Comparison of ENCODE assay signal across 23 cellular contexts in the genomic region with DNA sequence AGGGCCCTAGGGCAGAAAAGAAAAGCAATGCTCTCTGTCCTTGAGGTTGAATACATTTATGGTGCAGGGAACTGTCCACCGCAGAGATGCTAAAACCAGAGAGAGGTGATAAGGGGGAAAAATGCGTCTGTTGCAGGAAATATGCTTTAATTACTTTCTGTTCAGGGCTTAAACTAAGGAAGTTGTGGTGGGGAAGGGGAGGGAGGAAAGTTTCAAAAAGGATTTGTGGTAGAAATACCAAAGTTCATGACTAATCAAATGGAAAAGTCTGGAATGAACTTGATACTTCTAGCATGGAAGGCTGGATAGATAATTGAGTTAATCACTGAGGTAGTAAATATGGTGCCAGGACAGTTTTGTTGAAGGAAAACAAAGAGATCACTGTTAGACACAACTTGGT.
DNase-seq lines count a peak whose midpoint lies in the region; TF ChIP-seq lines count a peak whose summit lies in the region.
"Had no signal": no experiment of that assay in that cellular context is flagged by ENCODE, and none has a peak within 500 bp of the region (broad histone marks: within the 10 kb centered on the region; RNA-seq: fewer than 3 reads in every experiment).

No MANE protein-coding gene starts in this region.

- H3K4me1 ChIP-seq in SJCRH30 = peaks cover 56% of the 10 kb centered on the region
- H3K4me1 ChIP-seq: ascending aorta, esophagus squamous epithelium, left lung, prostate gland had no signal

- H3K9me3 ChIP-seq in SJCRH30 (replicated peaks) = 0 out of 2 replicates have a peak, but pooled peaks cover 3% of the 10 kb centered on the region
- H3K9me3 ChIP-seq: ascending aorta, esophagus squamous epithelium, left lung, neutrophil, prostate gland, thoracic aorta had no signal

- H3K27ac ChIP-seq in SJCRH30 = peak overlapping the region; percentile 84
- H3K27ac ChIP-seq: ascending aorta, esophagus squamous epithelium, GM23248, left lung, neutrophil, prostate gland, thoracic aorta had no signal

- H3K27me3 ChIP-seq in SJCRH30 = no peaks in the 10 kb centered on the region
- H3K27me3 ChIP-seq: ascending aorta, esophagus squamous epithelium, left lung, neutrophil had no signal

- H3K36me3 ChIP-seq in SJCRH30 = no peaks in the 10 kb centered on the region
- H3K36me3 ChIP-seq: ascending aorta, esophagus squamous epithelium, left lung, neutrophil, prostate gland, thoracic aorta had no signal

- TF ChIP-seq CTCF in foreskin fibroblast (IDR thresholded peaks at IDR 0.05; ENCODE audit: low read depth, low read length) = no peak

- peak; percentile 75 for DNase-seq in A172 (ENCODE audit: low spot score)
- peak; percentile 4 for DNase-seq in ELR (ENCODE audit: low read depth)
- peak; percentile 77 to 93 for DNase-seq in SJCRH30
- DNase-seq in iris pigment epithelial cell (ENCODE audit: low read depth) = peak; percentile 8
- DNase-seq in KG1 (lab: John Stamatoyannopoulos, UW) = no peak
- no peak for DNase-seq in foreskin fibroblast
- no peak for DNase-seq in DMS 273 (lab: John Stamatoyannopoulos, UW; ENCODE audit: unreplicated experiment)
- DNase-seq in 8988T = no peak
- DNase-seq: activated naive CD8-positive, alpha-beta T cell treated with anti-CD3 and anti-CD28 coated beads for 36 hours; activated T-cell treated with anti-CD3 and anti-CD28 coated beads for 4 hours; DMS53; esophagus squamous epithelium; GM23248; HFFc6; hypothalamus; left lung; naive B cell; NCI-H1105; NCI-H2029 treated with DMSO at 0.1 percent for 48 hours had no signal

- H3K4me3 ChIP-seq in SJCRH30 (no peak overlapping the region), foreskin fibroblast (ENCODE audit: low read depth in 1 of 2, low read length in 2 of 2) (no peak overlapping the region)
- H3K4me3 ChIP-seq: ascending aorta, esophagus squamous epithelium, GM23248, left lung, prostate gland, thoracic aorta had no signal

Comparison
In these comparisons a context has a peak if more than half of its experiments do, and no peak if none do; other contexts are left out.
1. DNase-seq: peak in A172 (single experiment), ELR (single experiment), SJCRH30 (2 of 2) and iris pigment epithelial cell (single experiment); none in KG1 (single experiment), foreskin fibroblast (0 of 2), DMS 273 (single experiment) and 8988T (single experiment).